Comparison of ENCODE assay signal across 1 cellular context in the genomic region with DNA sequence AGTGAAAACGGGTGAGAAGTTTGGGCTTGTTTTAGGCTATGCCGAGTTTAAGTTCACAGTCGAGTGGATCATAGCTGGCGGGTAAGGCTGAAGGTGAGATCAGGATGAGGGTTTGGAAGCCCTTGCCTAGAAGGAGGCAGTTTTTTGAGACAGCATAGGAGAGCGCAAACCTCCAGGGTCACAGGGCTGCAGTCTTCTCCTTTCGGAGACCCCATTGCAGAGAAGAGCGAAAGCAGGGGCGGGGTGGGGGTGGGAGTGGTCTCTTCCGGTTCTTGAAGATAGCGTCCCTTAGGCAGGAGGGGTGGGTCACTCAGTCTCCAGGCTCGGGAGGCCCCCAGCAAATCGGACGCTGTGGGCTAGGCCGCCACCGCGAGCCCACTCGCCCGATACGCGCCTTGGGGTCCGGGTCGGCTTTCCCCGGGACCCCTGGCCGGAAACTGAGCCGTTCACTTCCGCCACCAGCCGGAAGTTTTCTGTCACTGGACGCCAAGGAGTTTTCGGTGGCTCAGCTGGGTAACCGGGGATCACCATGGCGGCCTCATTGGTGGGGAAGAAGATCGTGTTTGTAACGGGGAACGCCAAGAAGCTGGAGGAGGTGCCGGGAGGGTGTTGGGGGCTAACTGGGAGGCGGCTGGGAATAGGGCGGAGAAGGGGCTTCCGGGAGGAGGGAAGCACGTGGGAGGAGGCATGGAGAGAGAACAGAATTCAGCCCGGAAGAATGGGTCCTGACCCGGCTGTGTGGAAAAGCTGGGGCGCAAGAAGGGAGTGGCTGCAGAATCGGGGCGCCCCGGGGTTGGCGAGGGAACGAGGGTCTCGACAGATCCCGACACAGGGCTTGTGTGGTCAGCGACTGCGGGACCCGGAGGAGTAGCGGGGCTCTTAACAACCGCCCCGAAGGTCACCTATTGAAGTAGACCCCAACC.
TF ChIP-seq lines count a peak whose summit lies in the region.

Gene ITPA, plus strand, starts transcription at position 476 of the 923 bp plus-strand sequence. Its CDS starts 54 bp downstream, at position 530.

TF ChIP-seq in HEK293, 187 proteins besides CTCF, POLR2A, EP300 and RAD21 (continued from another document and continues in another):
- TF ChIP-seq, protein P1, sequence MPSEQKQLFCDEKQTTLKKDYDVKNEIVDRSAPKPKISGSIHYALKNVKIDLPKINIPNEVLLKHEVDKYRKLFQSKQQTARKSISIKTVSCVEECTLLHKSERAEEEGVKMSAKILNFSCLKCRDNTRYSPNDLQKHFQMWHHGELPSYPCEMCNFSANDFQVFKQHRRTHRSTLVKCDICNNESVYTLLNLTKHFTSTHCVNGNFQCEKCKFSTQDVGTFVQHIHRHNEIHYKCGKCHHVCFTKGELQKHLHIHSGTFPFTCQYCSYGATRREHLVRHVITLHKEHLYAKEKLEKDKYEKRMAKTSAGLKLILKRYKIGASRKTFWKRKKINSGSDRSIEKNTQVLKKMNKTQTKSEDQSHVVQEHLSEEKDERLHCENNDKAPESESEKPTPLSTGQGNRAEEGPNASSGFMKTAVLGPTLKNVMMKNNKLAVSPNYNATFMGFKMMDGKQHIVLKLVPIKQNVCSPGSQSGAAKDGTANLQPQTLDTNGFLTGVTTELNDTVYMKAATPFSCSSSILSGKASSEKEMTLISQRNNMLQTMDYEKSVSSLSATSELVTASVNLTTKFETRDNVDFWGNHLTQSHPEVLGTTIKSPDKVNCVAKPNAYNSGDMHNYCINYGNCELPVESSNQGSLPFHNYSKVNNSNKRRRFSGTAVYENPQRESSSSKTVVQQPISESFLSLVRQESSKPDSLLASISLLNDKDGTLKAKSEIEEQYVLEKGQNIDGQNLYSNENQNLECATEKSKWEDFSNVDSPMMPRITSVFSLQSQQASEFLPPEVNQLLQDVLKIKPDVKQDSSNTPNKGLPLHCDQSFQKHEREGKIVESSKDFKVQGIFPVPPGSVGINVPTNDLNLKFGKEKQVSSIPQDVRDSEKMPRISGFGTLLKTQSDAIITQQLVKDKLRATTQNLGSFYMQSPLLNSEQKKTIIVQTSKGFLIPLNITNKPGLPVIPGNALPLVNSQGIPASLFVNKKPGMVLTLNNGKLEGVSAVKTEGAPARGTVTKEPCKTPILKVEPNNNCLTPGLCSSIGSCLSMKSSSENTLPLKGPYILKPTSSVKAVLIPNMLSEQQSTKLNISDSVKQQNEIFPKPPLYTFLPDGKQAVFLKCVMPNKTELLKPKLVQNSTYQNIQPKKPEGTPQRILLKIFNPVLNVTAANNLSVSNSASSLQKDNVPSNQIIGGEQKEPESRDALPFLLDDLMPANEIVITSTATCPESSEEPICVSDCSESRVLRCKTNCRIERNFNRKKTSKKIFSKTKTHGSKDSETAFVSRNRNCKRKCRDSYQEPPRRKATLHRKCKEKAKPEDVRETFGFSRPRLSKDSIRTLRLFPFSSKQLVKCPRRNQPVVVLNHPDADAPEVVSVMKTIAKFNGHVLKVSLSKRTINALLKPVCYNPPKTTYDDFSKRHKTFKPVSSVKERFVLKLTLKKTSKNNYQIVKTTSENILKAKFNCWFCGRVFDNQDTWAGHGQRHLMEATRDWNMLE (tag by site-specific recombination; conservative IDR thresholded peaks at IDR 0.05; ENCODE audit: low read depth) = peak; percentile 97
- TF ChIP-seq SP2 (tag by site-specific recombination; IDR thresholded peaks at IDR 0.05) (peak; percentile 86), ZNF777 (tag by site-specific recombination; IDR thresholded peaks at IDR 0.05; ENCODE audit: borderline replicate concordance) (peak; percentile 65; the same call in 1 of the 2 replicates), GLIS2 (tag by site-specific recombination; IDR thresholded peaks at IDR 0.05) (peak; percentile 85), PATZ1 (tag by site-specific recombination; IDR thresholded peaks at IDR 0.05) (peak; percentile 59), ZNF621 (tag by site-specific recombination; IDR thresholded peaks at IDR 0.05) (no peak), SALL2 (tag by site-specific recombination; IDR thresholded peaks at IDR 0.05; ENCODE audit: borderline replicate concordance) (no peak), KLF7 (tag by site-specific recombination; IDR thresholded peaks at IDR 0.05; ENCODE audit: borderline replicate concordance) (peak; percentile 40; the same call in 1 of the 2 replicates), ZNF580 (tag by site-specific recombination; IDR thresholded peaks at IDR 0.05) (no peak), ZNF548 (tag by site-specific recombination; IDR thresholded peaks at IDR 0.05) (no peak), ZNF324 (tag by site-specific recombination; IDR thresholded peaks at IDR 0.05) (no peak), GLI4 (tag by site-specific recombination; IDR thresholded peaks at IDR 0.05) (no peak), ZNF48 (tag by site-specific recombination; IDR thresholded peaks at IDR 0.05) (no peak), ZNF112 (tag by site-specific recombination; IDR thresholded peaks at IDR 0.05) (no peak), ZNF174 (tag by site-specific recombination; IDR thresholded peaks at IDR 0.05) (no peak), ZBTB17 (tag by site-specific recombination; IDR thresholded peaks at IDR 0.05) (peak; percentile 57; the same call in 1 of the 2 replicates), ZNF488 (tag by site-specific recombination; IDR thresholded peaks at IDR 0.05) (no peak), ZNF10 (tag by site-specific recombination; IDR thresholded peaks at IDR 0.05) (no peak), ZNF510 (tag by site-specific recombination; IDR thresholded peaks at IDR 0.05; ENCODE audit: insufficient replicate concordance) (no peak), GLI2 (tag by site-specific recombination; IDR thresholded peaks at IDR 0.05; ENCODE audit: borderline replicate concordance, low read depth) (no peak), ZNF19 (tag by site-specific recombination; IDR thresholded peaks at IDR 0.05; ENCODE audit: low read depth) (no peak), SP3 (tag by site-specific recombination; IDR thresholded peaks at IDR 0.05) (peak; percentile 76), ZNF830 (tag by site-specific recombination; IDR thresholded peaks at IDR 0.05; ENCODE audit: low read depth) (no peak), TSHZ1 (tag by site-specific recombination; IDR thresholded peaks at IDR 0.05; ENCODE audit: borderline replicate concordance) (no peak), ZNF404 (tag by site-specific recombination; IDR thresholded peaks at IDR 0.05) (no peak), REPIN1 (tag by site-specific recombination; IDR thresholded peaks at IDR 0.05; ENCODE audit: low read depth) (no peak), ZNF513 (tag by site-specific recombination; IDR thresholded peaks at IDR 0.05) (no peak), ZNF341 (tag by site-specific recombination; IDR thresholded peaks at IDR 0.05; ENCODE audit: low read depth) (peak; percentile 32; the same call in 1 of the 2 replicates), ZNF211 (tag by site-specific recombination; IDR thresholded peaks at IDR 0.05; ENCODE audit: low read depth) (no peak), RBAK (tag by site-specific recombination; IDR thresholded peaks at IDR 0.05) (no peak), KLF10 (tag by site-specific recombination; IDR thresholded peaks at IDR 0.05) (0 out of 2 replicates have a peak, but pooled peaks have one; percentile 40), ZNF843 (tag by site-specific recombination; IDR thresholded peaks at IDR 0.05) (no peak), OSR2 (tag by site-specific recombination; IDR thresholded peaks at IDR 0.05) (no peak), ZNF629 (tag by site-specific recombination; IDR thresholded peaks at IDR 0.05) (no peak; the same call in none of the 2 replicates), ZNF521 (tag by site-specific recombination; IDR thresholded peaks at IDR 0.05) (no peak), ZNF561 (tag by site-specific recombination; IDR thresholded peaks at IDR 0.05; ENCODE audit: borderline replicate concordance) (no peak), TCF7L2 (IDR thresholded peaks at IDR 0.05; ENCODE audit: borderline replicate concordance, low read depth, low read length) (no peak), ZNF148 (tag by site-specific recombination; IDR thresholded peaks at IDR 0.05; ENCODE audit: borderline replicate concordance) (no peak), ZNF274 (IDR thresholded peaks at IDR 0.05; ENCODE audit: low read length) (no peak), ZNF274 (tag by site-specific recombination; IDR thresholded peaks at IDR 0.05; ENCODE audit: borderline replicate concordance) (no peak), ZFP37 (tag by site-specific recombination; IDR thresholded peaks at IDR 0.05) (no peak), IKZF3 (tag by site-specific recombination; IDR thresholded peaks at IDR 0.05) (no peak)
- TF ChIP-seq, protein P2, sequence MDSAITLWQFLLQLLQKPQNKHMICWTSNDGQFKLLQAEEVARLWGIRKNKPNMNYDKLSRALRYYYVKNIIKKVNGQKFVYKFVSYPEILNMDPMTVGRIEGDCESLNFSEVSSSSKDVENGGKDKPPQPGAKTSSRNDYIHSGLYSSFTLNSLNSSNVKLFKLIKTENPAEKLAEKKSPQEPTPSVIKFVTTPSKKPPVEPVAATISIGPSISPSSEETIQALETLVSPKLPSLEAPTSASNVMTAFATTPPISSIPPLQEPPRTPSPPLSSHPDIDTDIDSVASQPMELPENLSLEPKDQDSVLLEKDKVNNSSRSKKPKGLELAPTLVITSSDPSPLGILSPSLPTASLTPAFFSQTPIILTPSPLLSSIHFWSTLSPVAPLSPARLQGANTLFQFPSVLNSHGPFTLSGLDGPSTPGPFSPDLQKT (IDR thresholded peaks at IDR 0.05; ENCODE audit: borderline replicate concordance, low read depth, low read length) = no peak; the same call in 1 of the 2 replicates
